22 cellular contexts compared by ENCODE assay signal in genomic region chr10:34895977-34896376, GRCh38.
"Had no signal": no experiment of that assay in that cellular context is flagged by ENCODE, and none has a peak within 500 bp of the region (broad histone marks: within the 10 kb centered on the region; RNA-seq: fewer than 3 reads in every experiment).

No MANE protein-coding gene starts in this region.

- H3K4me3 ChIP-seq: colonic mucosa, coronary artery, dorsolateral prefrontal cortex, esophagus squamous epithelium, gastrocnemius medialis, gastroesophageal sphincter, heart left ventricle, heart right ventricle had no signal

- ATAC-seq: effector memory CD8-positive, alpha-beta T cell; esophagus mucosa; foreskin keratinocyte; gastrocnemius medialis; gastroesophageal sphincter; heart left ventricle; heart right ventricle had no signal

- H3K27me3 ChIP-seq: colonic mucosa, esophagus squamous epithelium, foreskin keratinocyte, gastrocnemius medialis, gastroesophageal sphincter had no signal

- H3K36me3 ChIP-seq: colonic mucosa, esophagus squamous epithelium, gastrocnemius medialis, gastroesophageal sphincter, heart left ventricle, heart right ventricle had no signal

- H3K9me3 ChIP-seq: colonic mucosa, esophagus squamous epithelium, gastrocnemius medialis, gastroesophageal sphincter, heart left ventricle, heart right ventricle had no signal

- H3K27ac ChIP-seq: colonic mucosa, coronary artery, dorsolateral prefrontal cortex, epithelial cell of prostate, esophagus squamous epithelium, foreskin keratinocyte, gastrocnemius medialis, gastroesophageal sphincter, heart left ventricle, heart right ventricle had no signal

- H3K4me1 ChIP-seq: colonic mucosa, esophagus squamous epithelium, foreskin keratinocyte, gastrocnemius medialis, gastroesophageal sphincter, heart left ventricle had no signal

- DNase-seq: colonic mucosa; cortex of kidney; dermis blood vessel endothelial cell; dorsolateral prefrontal cortex; effector CD4-positive, alpha-beta T cell; effector CD8-positive, alpha-beta T cell; effector memory CD4-positive, alpha-beta T cell; effector memory CD8-positive, alpha-beta T cell; endodermal cell; erythroblast; esophagus squamous epithelium; foreskin fibroblast; foreskin keratinocyte; foreskin melanocyte; gastrocnemius medialis; glutamatergic neuron; heart left ventricle; heart right ventricle had no signal
